In the genomic region with DNA sequence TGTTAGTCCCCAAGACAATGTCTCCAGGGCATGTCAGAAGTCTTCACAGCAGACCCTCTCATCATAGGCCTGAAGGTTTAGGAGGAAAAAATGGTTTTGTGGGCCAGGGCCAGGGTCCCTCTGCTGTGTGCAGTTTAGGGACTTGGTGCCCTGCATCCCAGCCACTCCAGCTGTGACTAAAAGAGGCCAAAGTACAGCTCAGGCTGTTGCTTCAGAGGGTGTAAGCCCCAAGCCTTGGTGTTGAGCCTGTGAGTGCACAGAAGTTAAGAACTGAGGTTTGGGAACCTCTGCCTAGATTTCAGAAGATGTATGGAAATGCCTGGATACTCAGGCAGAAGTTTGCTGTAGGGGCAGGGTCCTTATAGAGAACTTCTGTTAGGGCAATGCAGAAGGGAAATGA, we compare ENCODE assay signal across 6 cellular contexts. TPM values are rescaled to one million over a fixed set of nuclear protein-coding genes. Genes with fewer than 3 reads are reported as not detected.
"Had no signal": no experiment of that assay in that cellular context is flagged by ENCODE, and none has a peak within 500 bp of the region (broad histone marks: within the 10 kb centered on the region; RNA-seq: fewer than 3 reads in every experiment).

No MANE protein-coding gene starts in this region.

RNA-seq across cellular contexts. Expression of a gene that starts 38.4 kb away (rescaled TPM):
- total RNA-seq: OCI-LY7, PC-9, RPMI7951, SJCRH30, SJSA1, SK-MEL-5 had no signal
